1 cellular context compared by ENCODE assay signal in genomic region chrX:20477219-20477618, GRCh38.
TF ChIP-seq lines count a peak whose summit lies in the region.

No MANE protein-coding gene starts in this region.

TF ChIP-seq in HepG2, 621 proteins besides CTCF, POLR2A, EP300 and RAD21 (continued from another document and continues in another):
- TF ChIP-seq ARID5B (CRISPR knock-in tag; IDR thresholded peaks at IDR 0.05) = peak; percentile 55
- TF ChIP-seq HDAC6 (IDR thresholded peaks at IDR 0.05; ENCODE audit: low read depth, low read length) = no peak
- no peak for TF ChIP-seq ZNF720 (CRISPR knock-in tag; IDR thresholded peaks at IDR 0.05)
- TF ChIP-seq MTA3 (CRISPR knock-in tag; IDR thresholded peaks at IDR 0.05) = no peak
- TF ChIP-seq FOXA1 (IDR thresholded peaks at IDR 0.05) = no peak
- TF ChIP-seq FOXA1 (CRISPR knock-in tag; IDR thresholded peaks at IDR 0.05) = peak; percentile 62; the same call in 1 of the 2 replicates
- TF ChIP-seq ZFP1 (CRISPR knock-in tag; IDR thresholded peaks at IDR 0.05) = no peak
- no peak for TF ChIP-seq ZBTB37 (CRISPR knock-in tag; IDR thresholded peaks at IDR 0.05)
- no peak for TF ChIP-seq POGZ (CRISPR knock-in tag; IDR thresholded peaks at IDR 0.05)
- no peak for TF ChIP-seq ZNF543 (CRISPR knock-in tag; IDR thresholded peaks at IDR 0.05)
- TF ChIP-seq NFE2L1 (CRISPR knock-in tag; IDR thresholded peaks at IDR 0.05; ENCODE audit: borderline replicate concordance) = no peak
- TF ChIP-seq, protein P1, sequence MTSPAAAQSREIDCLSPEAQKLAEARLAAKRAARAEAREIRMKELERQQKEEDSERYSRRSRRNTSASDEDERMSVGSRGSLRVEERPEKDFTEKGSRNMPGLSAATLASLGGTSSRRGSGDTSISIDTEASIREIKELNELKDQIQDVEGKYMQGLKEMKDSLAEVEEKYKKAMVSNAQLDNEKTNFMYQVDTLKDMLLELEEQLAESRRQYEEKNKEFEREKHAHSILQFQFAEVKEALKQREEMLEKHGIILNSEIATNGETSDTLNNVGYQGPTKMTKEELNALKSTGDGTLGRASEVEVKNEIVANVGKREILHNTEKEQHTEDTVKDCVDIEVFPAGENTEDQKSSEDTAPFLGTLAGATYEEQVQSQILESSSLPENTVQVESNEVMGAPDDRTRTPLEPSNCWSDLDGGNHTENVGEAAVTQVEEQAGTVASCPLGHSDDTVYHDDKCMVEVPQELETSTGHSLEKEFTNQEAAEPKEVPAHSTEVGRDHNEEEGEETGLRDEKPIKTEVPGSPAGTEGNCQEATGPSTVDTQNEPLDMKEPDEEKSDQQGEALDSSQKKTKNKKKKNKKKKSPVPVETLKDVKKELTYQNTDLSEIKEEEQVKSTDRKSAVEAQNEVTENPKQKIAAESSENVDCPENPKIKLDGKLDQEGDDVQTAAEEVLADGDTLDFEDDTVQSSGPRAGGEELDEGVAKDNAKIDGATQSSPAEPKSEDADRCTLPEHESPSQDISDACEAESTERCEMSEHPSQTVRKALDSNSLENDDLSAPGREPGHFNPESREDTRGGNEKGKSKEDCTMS (CRISPR knock-in tag; conservative IDR thresholded peaks at IDR 0.05) = no peak
- TF ChIP-seq ZNF589 (CRISPR knock-in tag; conservative IDR thresholded peaks at IDR 0.05) = no peak
- TF ChIP-seq ZNF30 (CRISPR knock-in tag; IDR thresholded peaks at IDR 0.05) = no peak
- no peak for TF ChIP-seq MEIS2 (CRISPR knock-in tag; IDR thresholded peaks at IDR 0.05)
- no peak for TF ChIP-seq ZFP82 (CRISPR knock-in tag; IDR thresholded peaks at IDR 0.05; ENCODE audit: borderline replicate concordance)
- no peak for TF ChIP-seq KLF9 (CRISPR knock-in tag; IDR thresholded peaks at IDR 0.05; ENCODE audit: low read depth)
- TF ChIP-seq, protein P2, sequence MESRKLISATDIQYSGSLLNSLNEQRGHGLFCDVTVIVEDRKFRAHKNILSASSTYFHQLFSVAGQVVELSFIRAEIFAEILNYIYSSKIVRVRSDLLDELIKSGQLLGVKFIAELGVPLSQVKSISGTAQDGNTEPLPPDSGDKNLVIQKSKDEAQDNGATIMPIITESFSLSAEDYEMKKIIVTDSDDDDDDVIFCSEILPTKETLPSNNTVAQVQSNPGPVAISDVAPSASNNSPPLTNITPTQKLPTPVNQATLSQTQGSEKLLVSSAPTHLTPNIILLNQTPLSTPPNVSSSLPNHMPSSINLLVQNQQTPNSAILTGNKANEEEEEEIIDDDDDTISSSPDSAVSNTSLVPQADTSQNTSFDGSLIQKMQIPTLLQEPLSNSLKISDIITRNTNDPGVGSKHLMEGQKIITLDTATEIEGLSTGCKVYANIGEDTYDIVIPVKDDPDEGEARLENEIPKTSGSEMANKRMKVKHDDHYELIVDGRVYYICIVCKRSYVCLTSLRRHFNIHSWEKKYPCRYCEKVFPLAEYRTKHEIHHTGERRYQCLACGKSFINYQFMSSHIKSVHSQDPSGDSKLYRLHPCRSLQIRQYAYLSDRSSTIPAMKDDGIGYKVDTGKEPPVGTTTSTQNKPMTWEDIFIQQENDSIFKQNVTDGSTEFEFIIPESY (CRISPR knock-in tag; IDR thresholded peaks at IDR 0.05) = no peak
- TF ChIP-seq REPIN1 (CRISPR knock-in tag; IDR thresholded peaks at IDR 0.05; ENCODE audit: borderline replicate concordance, low read depth) = no peak
- TF ChIP-seq ZNF513 (CRISPR knock-in tag; conservative IDR thresholded peaks at IDR 0.05) = no peak
- no peak for TF ChIP-seq MTF1 (CRISPR knock-in tag; IDR thresholded peaks at IDR 0.05)
- no peak for TF ChIP-seq DNMT3B (CRISPR knock-in tag; conservative IDR thresholded peaks at IDR 0.05)
- no peak for TF ChIP-seq CHCHD3 (CRISPR knock-in tag; IDR thresholded peaks at IDR 0.05)
- TF ChIP-seq, protein P3, sequence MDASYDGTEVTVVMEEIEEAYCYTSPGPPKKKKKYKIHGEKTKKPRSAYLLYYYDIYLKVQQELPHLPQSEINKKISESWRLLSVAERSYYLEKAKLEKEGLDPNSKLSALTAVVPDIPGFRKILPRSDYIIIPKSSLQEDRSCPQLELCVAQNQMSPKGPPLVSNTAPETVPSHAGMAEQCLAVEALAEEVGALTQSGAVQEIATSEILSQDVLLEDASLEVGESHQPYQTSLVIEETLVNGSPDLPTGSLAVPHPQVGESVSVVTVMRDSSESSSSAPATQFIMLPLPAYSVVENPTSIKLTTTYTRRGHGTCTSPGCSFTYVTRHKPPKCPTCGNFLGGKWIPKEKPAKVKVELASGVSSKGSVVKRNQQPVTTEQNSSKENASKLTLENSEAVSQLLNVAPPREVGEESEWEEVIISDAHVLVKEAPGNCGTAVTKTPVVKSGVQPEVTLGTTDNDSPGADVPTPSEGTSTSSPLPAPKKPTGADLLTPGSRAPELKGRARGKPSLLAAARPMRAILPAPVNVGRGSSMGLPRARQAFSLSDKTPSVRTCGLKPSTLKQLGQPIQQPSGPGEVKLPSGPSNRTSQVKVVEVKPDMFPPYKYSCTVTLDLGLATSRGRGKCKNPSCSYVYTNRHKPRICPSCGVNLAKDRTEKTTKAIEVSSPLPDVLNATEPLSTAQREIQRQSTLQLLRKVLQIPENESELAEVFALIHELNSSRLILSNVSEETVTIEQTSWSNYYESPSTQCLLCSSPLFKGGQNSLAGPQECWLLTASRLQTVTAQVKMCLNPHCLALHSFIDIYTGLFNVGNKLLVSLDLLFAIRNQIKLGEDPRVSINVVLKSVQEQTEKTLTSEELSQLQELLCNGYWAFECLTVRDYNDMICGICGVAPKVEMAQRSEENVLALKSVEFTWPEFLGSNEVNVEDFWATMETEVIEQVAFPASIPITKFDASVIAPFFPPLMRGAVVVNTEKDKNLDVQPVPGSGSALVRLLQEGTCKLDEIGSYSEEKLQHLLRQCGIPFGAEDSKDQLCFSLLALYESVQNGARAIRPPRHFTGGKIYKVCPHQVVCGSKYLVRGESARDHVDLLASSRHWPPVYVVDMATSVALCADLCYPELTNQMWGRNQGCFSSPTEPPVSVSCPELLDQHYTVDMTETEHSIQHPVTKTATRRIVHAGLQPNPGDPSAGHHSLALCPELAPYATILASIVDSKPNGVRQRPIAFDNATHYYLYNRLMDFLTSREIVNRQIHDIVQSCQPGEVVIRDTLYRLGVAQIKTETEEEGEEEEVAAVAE (CRISPR knock-in tag; IDR thresholded peaks at IDR 0.05; ENCODE audit: borderline replicate concordance) = no peak
- no peak for TF ChIP-seq ZBTB25 (CRISPR knock-in tag; IDR thresholded peaks at IDR 0.05)
- TF ChIP-seq, protein P4, sequence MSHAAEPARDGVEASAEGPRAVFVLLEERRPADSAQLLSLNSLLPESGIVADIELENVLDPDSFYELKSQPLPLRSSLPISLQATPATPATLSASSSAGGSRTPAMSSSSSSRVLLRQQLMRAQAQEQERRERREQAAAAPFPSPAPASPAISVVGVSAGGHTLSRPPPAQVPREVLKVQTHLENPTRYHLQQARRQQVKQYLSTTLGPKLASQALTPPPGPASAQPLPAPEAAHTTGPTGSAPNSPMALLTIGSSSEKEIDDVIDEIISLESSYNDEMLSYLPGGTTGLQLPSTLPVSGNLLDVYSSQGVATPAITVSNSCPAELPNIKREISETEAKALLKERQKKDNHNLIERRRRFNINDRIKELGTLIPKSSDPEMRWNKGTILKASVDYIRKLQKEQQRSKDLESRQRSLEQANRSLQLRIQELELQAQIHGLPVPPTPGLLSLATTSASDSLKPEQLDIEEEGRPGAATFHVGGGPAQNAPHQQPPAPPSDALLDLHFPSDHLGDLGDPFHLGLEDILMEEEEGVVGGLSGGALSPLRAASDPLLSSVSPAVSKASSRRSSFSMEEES (CRISPR knock-in tag; IDR thresholded peaks at IDR 0.05) = 0 out of 2 replicates have a peak, but pooled peaks have one; percentile 57
- TF ChIP-seq SRSF1 (optimal IDR thresholded peaks at IDR 0.05; ENCODE audit: low read depth, low read length) = no peak
- TF ChIP-seq XBP1 (CRISPR knock-in tag; IDR thresholded peaks at IDR 0.05) = no peak
- no peak for TF ChIP-seq ZNF576 (CRISPR knock-in tag; IDR thresholded peaks at IDR 0.05)
- TF ChIP-seq, protein P5, sequence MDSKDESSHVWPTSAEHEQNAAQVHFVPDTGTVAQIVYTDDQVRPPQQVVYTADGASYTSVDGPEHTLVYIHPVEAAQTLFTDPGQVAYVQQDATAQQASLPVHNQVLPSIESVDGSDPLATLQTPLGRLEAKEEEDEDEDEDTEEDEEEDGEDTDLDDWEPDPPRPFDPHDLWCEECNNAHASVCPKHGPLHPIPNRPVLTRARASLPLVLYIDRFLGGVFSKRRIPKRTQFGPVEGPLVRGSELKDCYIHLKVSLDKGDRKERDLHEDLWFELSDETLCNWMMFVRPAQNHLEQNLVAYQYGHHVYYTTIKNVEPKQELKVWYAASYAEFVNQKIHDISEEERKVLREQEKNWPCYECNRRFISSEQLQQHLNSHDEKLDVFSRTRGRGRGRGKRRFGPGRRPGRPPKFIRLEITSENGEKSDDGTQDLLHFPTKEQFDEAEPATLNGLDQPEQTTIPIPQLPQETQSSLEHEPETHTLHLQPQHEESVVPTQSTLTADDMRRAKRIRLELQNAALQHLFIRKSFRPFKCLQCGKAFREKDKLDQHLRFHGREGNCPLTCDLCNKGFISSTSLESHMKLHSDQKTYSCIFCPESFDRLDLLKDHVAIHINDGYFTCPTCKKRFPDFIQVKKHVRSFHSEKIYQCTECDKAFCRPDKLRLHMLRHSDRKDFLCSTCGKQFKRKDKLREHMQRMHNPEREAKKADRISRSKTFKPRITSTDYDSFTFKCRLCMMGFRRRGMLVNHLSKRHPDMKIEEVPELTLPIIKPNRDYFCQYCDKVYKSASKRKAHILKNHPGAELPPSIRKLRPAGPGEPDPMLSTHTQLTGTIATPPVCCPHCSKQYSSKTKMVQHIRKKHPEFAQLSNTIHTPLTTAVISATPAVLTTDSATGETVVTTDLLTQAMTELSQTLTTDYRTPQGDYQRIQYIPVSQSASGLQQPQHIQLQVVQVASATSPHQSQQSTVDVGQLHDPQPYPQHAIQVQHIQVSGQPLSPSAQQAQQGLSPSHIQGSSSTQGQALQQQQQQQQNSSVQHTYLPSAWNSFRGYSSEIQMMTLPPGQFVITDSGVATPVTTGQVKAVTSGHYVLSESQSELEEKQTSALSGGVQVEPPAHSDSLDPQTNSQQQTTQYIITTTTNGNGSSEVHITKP (CRISPR knock-in tag; IDR thresholded peaks at IDR 0.05; ENCODE audit: low read depth) = no peak
- TF ChIP-seq PHF21A (CRISPR knock-in tag; IDR thresholded peaks at IDR 0.05) = 0 out of 2 replicates have a peak, but pooled peaks have one; percentile 30
- TF ChIP-seq ZNF17 (CRISPR knock-in tag; IDR thresholded peaks at IDR 0.05) = no peak
- TF ChIP-seq MED8 (CRISPR knock-in tag; IDR thresholded peaks at IDR 0.05; ENCODE audit: insufficient replicate concordance) = peak; percentile 71
- no peak for TF ChIP-seq HDAC1 (CRISPR knock-in tag; IDR thresholded peaks at IDR 0.05)
- no peak for TF ChIP-seq SCMH1 (CRISPR knock-in tag; IDR thresholded peaks at IDR 0.05; ENCODE audit: borderline replicate concordance)
- no peak for TF ChIP-seq ZFP90 (CRISPR knock-in tag; IDR thresholded peaks at IDR 0.05; ENCODE audit: borderline replicate concordance)
